ENCODE assay signal across 1 cellular context in the genomic region with DNA sequence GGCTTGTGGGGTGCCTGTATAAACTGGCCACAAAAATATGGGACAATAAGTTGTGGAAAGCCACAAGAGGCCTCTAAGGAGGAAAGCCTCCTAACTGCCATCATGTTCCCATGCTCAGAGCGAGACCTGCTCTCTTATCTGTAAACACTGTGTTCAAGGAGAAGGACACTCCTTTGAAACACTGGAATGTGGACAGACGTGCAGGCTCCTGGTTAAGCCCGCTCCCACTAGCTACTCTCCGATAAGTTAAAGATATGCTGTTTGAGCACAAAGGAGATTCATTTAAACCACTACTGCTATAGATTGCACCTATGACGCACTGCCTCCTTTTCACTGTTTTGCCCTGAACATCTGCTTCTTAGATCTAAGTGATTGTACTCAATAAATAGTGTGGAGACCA.
A peak's percentile ranks its signal among the peaks of the same experiment; 100 is the strongest.
TF ChIP-seq lines count a peak whose summit lies in the region.

No MANE protein-coding gene starts in this region.

TF ChIP-seq in HepG2, 621 proteins besides CTCF, POLR2A, EP300 and RAD21:
- peak; percentile 10 for TF ChIP-seq TEAD3 (CRISPR knock-in tag; optimal IDR thresholded peaks at IDR 0.05; ENCODE audit: borderline replicate concordance)
TF ChIP-seq in HepG2: peak in this region for 1; not testable (repeated sequence) for 620.
